14 cellular contexts compared by ENCODE assay signal in genomic region chr14:100132903-100133510, GRCh38. TPM values are rescaled to one million over a fixed set of nuclear protein-coding genes. Genes with fewer than 3 reads are reported as not detected.
DNase-seq lines count a peak whose midpoint lies in the region; ATAC-seq and TF ChIP-seq lines count a peak whose summit lies in the region.
"Had no signal": no experiment of that assay in that cellular context is flagged by ENCODE, and none has a peak within 500 bp of the region (broad histone marks: within the 10 kb centered on the region; RNA-seq: fewer than 3 reads in every experiment).

No MANE protein-coding gene starts in this region.

- H3K9me3 Mint-ChIP-seq in activated T-cell treated with anti-CD3 and anti-CD28 coated beads, Interleukin-2, amount 50 U/mL, for 24 hours: no peaks in the 10 kb centered on the region
- no peaks in the 10 kb centered on the region for H3K9me3 Mint-ChIP-seq in activated T-cell treated with anti-CD3 and anti-CD28 coated beads, Interleukin-2, amount 50 U/mL, for 4 hours

- no peak for ATAC-seq in activated T-cell treated with anti-CD3 and anti-CD28 coated beads, Interleukin-2, amount 50 U/mL, for 4 hours
- ATAC-seq: left cardiac atrium had no signal

- peaks cover 48% of the 10 kb centered on the region for H3K4me1 ChIP-seq in suprapubic skin

- H3K27ac ChIP-seq in VCaP (peak overlapping the region; percentile 43; the same call in 1 of the 2 replicates), suprapubic skin (peak overlapping the region; percentile 73)

- 50% methylated on average over 5 of the region's 12 CpGs for WGBS in suprapubic skin

- H3K27me3 Mint-ChIP-seq in activated T-cell treated with anti-CD3 and anti-CD28 coated beads, Interleukin-2, amount 50 U/mL, for 24 hours: no peaks in the 10 kb centered on the region
- no peaks in the 10 kb centered on the region for H3K27me3 Mint-ChIP-seq in activated T-cell treated with anti-CD3 and anti-CD28 coated beads, Interleukin-2, amount 50 U/mL, for 4 hours (ENCODE audit: low read depth)

- H3K4me3 ChIP-seq in foreskin fibroblast (ENCODE audit: low read depth in 1 of 2, low read length in 2 of 2) (no peak overlapping the region), suprapubic skin (no peak overlapping the region)

- no peak overlapping the region for H3K4me3 Mint-ChIP-seq in activated T-cell treated with anti-CD3 and anti-CD28 coated beads, Interleukin-2, amount 50 U/mL, for 24 hours
- H3K4me3 Mint-ChIP-seq in activated T-cell treated with anti-CD3 and anti-CD28 coated beads, Interleukin-2, amount 50 U/mL, for 4 hours: no peak overlapping the region

- no peak for TF ChIP-seq CTCF in VCaP (conservative IDR thresholded peaks at IDR 0.05)
- no peak for TF ChIP-seq CTCF in foreskin fibroblast (IDR thresholded peaks at IDR 0.05; ENCODE audit: low read depth, low read length)
- TF ChIP-seq CTCF in suprapubic skin (IDR thresholded peaks at IDR 0.05): no peak

- TF ChIP-seq EP300 in suprapubic skin (IDR thresholded peaks at IDR 0.05): no peak

- H3K36me3 Mint-ChIP-seq in activated T-cell treated with anti-CD3 and anti-CD28 coated beads, Interleukin-2, amount 50 U/mL, for 24 hours (ENCODE audit: low read depth): peaks cover 98% of the 10 kb centered on the region
- peaks cover 46% of the 10 kb centered on the region for H3K36me3 Mint-ChIP-seq in activated T-cell treated with anti-CD3 and anti-CD28 coated beads, Interleukin-2, amount 50 U/mL, for 4 hours (ENCODE audit: insufficient read depth)

- H3K36me3 ChIP-seq in suprapubic skin: peaks cover 32% of the 10 kb centered on the region

- H3K27ac Mint-ChIP-seq in activated T-cell treated with anti-CD3 and anti-CD28 coated beads, Interleukin-2, amount 50 U/mL, for 24 hours: peak overlapping the region; percentile 78

- no peaks in the 10 kb centered on the region for H3K9me3 ChIP-seq in suprapubic skin

- TF ChIP-seq POLR2A in suprapubic skin (IDR thresholded peaks at IDR 0.05): no peak

- no peak for DNase-seq in activated T-cell treated with anti-CD3 and anti-CD28 coated beads, Interleukin-2, amount 50 U/mL, for 24 hours
- no peak for DNase-seq in activated T-cell treated with anti-CD3 and anti-CD28 coated beads, Interleukin-2, amount 50 U/mL, for 4 hours
- DNase-seq in foreskin fibroblast: peak; percentile 35 to 79
- DNase-seq in suprapubic skin (ENCODE audit: low spot score in 2 of 2): no peak
- no peak for DNase-seq in DMS79 treated with DMSO at 0.1 percent for 48 hours (lab: John Stamatoyannopoulos, UW)
- no peak for DNase-seq in NCI-H1694 (lab: John Stamatoyannopoulos, UW)
- DNase-seq in NCI-H510A (lab: John Stamatoyannopoulos, UW): no peak
- DNase-seq: KBM-7, NCI-H1048, NCI-H2107, NCI-H69 had no signal

- H3K4me1 Mint-ChIP-seq in activated T-cell treated with anti-CD3 and anti-CD28 coated beads, Interleukin-2, amount 50 U/mL, for 24 hours (ENCODE audit: low read depth): no peaks in the 10 kb centered on the region
- no peaks in the 10 kb centered on the region for H3K4me1 Mint-ChIP-seq in activated T-cell treated with anti-CD3 and anti-CD28 coated beads, Interleukin-2, amount 50 U/mL, for 4 hours (ENCODE audit: low read depth)

- no peaks in the 10 kb centered on the region for H3K27me3 ChIP-seq in suprapubic skin

RNA-seq across cellular contexts. Expression of gene DEGS2, which starts 26.4 kb away (rescaled TPM):
- under 1 TPM; 0.19 to 0.40 (median 0.40) TPM for total RNA-seq in activated T-cell treated with anti-CD3 and anti-CD28 coated beads, Interleukin-2, amount 50 U/mL, for 4 hours
- total RNA-seq in suprapubic skin: 100 to 1,000 TPM in 3 of 4 donors, 10 to 100 TPM in 1; 78.9 to 130 (median 108) TPM
- total RNA-seq: A172 had no signal

Comparison
In these comparisons a context has a peak if more than half of its experiments do, and no peak if none do; other contexts are left out.
1. DNase-seq: peak in foreskin fibroblast (2 of 2); none in activated T-cell treated with anti-CD3 and anti-CD28 coated beads, Interleukin-2, amount 50 U/mL, for 24 hours (single experiment), activated T-cell treated with anti-CD3 and anti-CD28 coated beads, Interleukin-2, amount 50 U/mL, for 4 hours (single experiment), suprapubic skin (0 of 2), DMS79 treated with DMSO at 0.1 percent for 48 hours (single experiment), NCI-H1694 (single experiment) and NCI-H510A (single experiment).
2. RNA of gene DEGS2, which starts 26.4 kb away (total RNA-seq): 78.9 to 130 TPM in suprapubic skin; 0.19 to 0.40 TPM in activated T-cell treated with anti-CD3 and anti-CD28 coated beads, Interleukin-2, amount 50 U/mL, for 4 hours; every median in the first group is over 10 times any median in the second.